ENCODE assay signal across 26 cellular contexts in genomic region chr10:49661291-49661856, GRCh38. TPM values are rescaled to one million over a fixed set of nuclear protein-coding genes. Genes with fewer than 3 reads are reported as not detected.
DNase-seq lines count a peak whose midpoint lies in the region; ATAC-seq and TF ChIP-seq lines count a peak whose summit lies in the region.
"Had no signal": no experiment of that assay in that cellular context is flagged by ENCODE, and none has a peak within 500 bp of the region (broad histone marks: within the 10 kb centered on the region; RNA-seq: fewer than 3 reads in every experiment).

No MANE protein-coding gene starts in this region.

- no peaks in the 10 kb centered on the region for H3F3A ChIP-seq in PC-3 (ENCODE audit: low read length, unreplicated experiment)

- ATAC-seq in PC-3: no peak
- ATAC-seq in foreskin keratinocyte: peak; percentile 49
- ATAC-seq: activated CD8-positive, alpha-beta memory T cell treated with anti-CD3 and anti-CD28 coated beads, Interleukin-2, amount 10 ng/mL, durations not matched to agents 7 days and 5 days; psoas muscle; stimulated activated naive CD8-positive, alpha-beta T cell treated with anti-CD3 and anti-CD28 coated beads, Interleukin-15, Interleukin-2, amounts not matched to agents 100 U/mL and 50 U/mL, for 24 hours had no signal

- no peak overlapping the region for H2AFZ ChIP-seq in PC-3 (ENCODE audit: low read length)

- intact Hi-C loops in PC-3 (cut with micrococcal nuclease): no loop called here

- no peaks in the 10 kb centered on the region for H3K4me1 ChIP-seq in PC-3 (ENCODE audit: insufficient read depth, low read length)
- peaks cover 10% of the 10 kb centered on the region for H3K4me1 ChIP-seq in foreskin keratinocyte
- H3K4me1 ChIP-seq: colonic mucosa, psoas muscle, thyroid gland had no signal

- no peaks in the 10 kb centered on the region for H4K20me1 ChIP-seq in PC-3 (ENCODE audit: low read length)

- TF ChIP-seq CTCF in GM10248 (IDR thresholded peaks at IDR 0.05; ENCODE audit: control extremely low read depth, extremely low read depth, low read depth, missing control alignments): no peak
- TF ChIP-seq CTCF in PC-3 (conservative IDR thresholded peaks at IDR 0.05; ENCODE audit: low read depth, low read length): no peak
- TF ChIP-seq CTCF in foreskin keratinocyte (conservative IDR thresholded peaks at IDR 0.05): no peak

- H3K79me2 ChIP-seq in PC-3 (ENCODE audit: low read length): no peaks in the 10 kb centered on the region

- BruUV-seq in PC-3 (replicated peaks; lab: Mats Ljungman, UMichigan): no TSS peak

- no peak overlapping the region for H3K4me3 ChIP-seq in PC-3 (ENCODE audit: low read length)
- H3K4me3 ChIP-seq: colonic mucosa, lung, psoas muscle, skin epidermis, thyroid gland had no signal

- H3K9me2 ChIP-seq in PC-3 (replicated peaks; ENCODE audit: low read length): no peaks in the 10 kb centered on the region

- POLR2A ChIA-PET in GM10248 (lab: Yijun Ruan, JAX): no interaction called here
- POLR2A ChIA-PET in PC-3 (lab: Charles Lee; ENCODE audit: unreplicated experiment): interaction anchor here (0.6 kb wide), 1 partner anchor 742 kb away, joined by 7 read pairs; no protein-coding TSS in a partner anchor

- H3K27ac ChIP-seq in PC-3 (ENCODE audit: low read length) (no peak overlapping the region), foreskin keratinocyte (no peak overlapping the region)
- H3K27ac ChIP-seq: brain microvascular endothelial cell, colonic mucosa, psoas muscle, skin epidermis, thyroid gland had no signal

- CTCF ChIA-PET in GM10248 (lab: Yijun Ruan, JAX): interaction anchor here (1.4 kb wide), 1 partner anchor 68 kb away, joined by 4 read pairs; no protein-coding TSS in a partner anchor
- CTCF ChIA-PET in PC-3 (lab: Charles Lee): no interaction called here

- H3K4me2 ChIP-seq in PC-3 (ENCODE audit: low read length): no peak overlapping the region

- H3K9ac ChIP-seq in PC-3 (ENCODE audit: low read length): no peak overlapping the region

- DNase-seq in GM10248 (ENCODE audit: extremely low spot score) (peak; percentile 3), HuH-7 (ENCODE audit: low spot score) (peak; percentile 14), PC-3 (peak; percentile 27), foreskin keratinocyte (peak in 1 of 2 donors; percentile 70), T1000 (lab: John Stamatoyannopoulos, UW) (no peak), activated T-cell treated with anti-CD3 and anti-CD28 coated beads for 4 hours (no peak)
- DNase-seq in stimulated activated CD4-positive, alpha-beta T cell treated with anti-CD3 and anti-CD28 coated beads, Interleukin-2, amount 100 ng/mL, for 48 hours: no peak
- DNase-seq: activated CD4-positive, alpha-beta T cell treated with anti-CD3 and anti-CD28 coated beads for 4 hours; activated CD8-positive, alpha-beta memory T cell treated with anti-CD3 and anti-CD28 coated beads, Interleukin-2, amount 10 ng/mL, durations not matched to agents 7 days and 5 days; activated effector memory CD4-positive, alpha-beta T cell treated with Interleukin-2 at 50 U/mL for 16 hours; brain microvascular endothelial cell; CD4-positive, CD25-positive, alpha-beta regulatory T cell; colonic mucosa; MM.1S; NCI-H187; NCI-H510A treated with DMSO at 0.1 percent for 48 hours; psoas muscle; SHP77 treated with DMSO at 0.1 percent for 48 hours; stimulated activated CD4-positive, alpha-beta T cell treated with anti-CD3 and anti-CD28 coated beads, Interleukin-4, amount 100 ng/mL, for 1 hour; stimulated activated naive CD8-positive, alpha-beta T cell treated with anti-CD3 and anti-CD28 coated beads, Interleukin-15, Interleukin-2, amounts not matched to agents 100 U/mL and 50 U/mL, for 24 hours; T-helper 1 cell; thyroid gland had no signal

- H3K27me3 ChIP-seq in PC-3 (ENCODE audit: low read length) (peaks cover 86% of the 10 kb centered on the region), foreskin keratinocyte (no peaks in the 10 kb centered on the region)
- H3K27me3 ChIP-seq: brain microvascular endothelial cell, colonic mucosa, thyroid gland had no signal

- H3K9me3 ChIP-seq in PC-3 (ENCODE audit: low read length): 0 out of 2 replicates have a peak, but pooled peaks cover 8% of the 10 kb centered on the region
- H3K9me3 ChIP-seq: colonic mucosa, thyroid gland had no signal

- H3K36me3 ChIP-seq in PC-3 (ENCODE audit: low read depth, low read length): no peaks in the 10 kb centered on the region
- H3K36me3 ChIP-seq: brain microvascular endothelial cell, colonic mucosa, thyroid gland had no signal

RNA-seq across cellular contexts. Expression of gene C10orf53, which starts 18.1 kb away (rescaled TPM):
- total RNA-seq in PC-3 (2014; rRNA removed) (not detected in 2 replicates), foreskin keratinocyte (not detected in 2 replicates)
- polyA plus RNA-seq in foreskin keratinocyte: not detected in 2 replicates
- total RNA-seq: activated CD8-positive, alpha-beta memory T cell treated with anti-CD3 and anti-CD28 coated beads, Interleukin-2, amount 10 ng/mL, durations not matched to agents 7 days and 5 days; CD4-positive, CD25-positive, alpha-beta regulatory T cell; colonic mucosa; psoas muscle; thyroid gland had no signal
- polyA plus RNA-seq: adipose tissue; CD4-positive, CD25-positive, alpha-beta regulatory T cell; keratinocyte; lung; psoas muscle had no signal

RNA-seq across cellular contexts. Expression of gene CHAT, which starts 47.5 kb away (rescaled TPM):
- not detected in 2 replicates for total RNA-seq in PC-3 (2014; rRNA removed)
- total RNA-seq in foreskin keratinocyte: not detected in 2 replicates
- polyA plus RNA-seq in foreskin keratinocyte: not detected in 2 replicates
- total RNA-seq: activated CD8-positive, alpha-beta memory T cell treated with anti-CD3 and anti-CD28 coated beads, Interleukin-2, amount 10 ng/mL, durations not matched to agents 7 days and 5 days; CD4-positive, CD25-positive, alpha-beta regulatory T cell; lung; psoas muscle; thyroid gland had no signal
- polyA plus RNA-seq: adipose tissue; CD4-positive, CD25-positive, alpha-beta regulatory T cell; keratinocyte; lung; psoas muscle had no signal

RNA-seq across cellular contexts. Expression of gene SLC18A3, which starts 51.3 kb away (rescaled TPM):
- not detected in 2 replicates for total RNA-seq in PC-3 (2014; rRNA removed)
- not detected in 2 replicates for total RNA-seq in foreskin keratinocyte
- polyA plus RNA-seq in foreskin keratinocyte: not detected in 2 replicates
- total RNA-seq: activated CD8-positive, alpha-beta memory T cell treated with anti-CD3 and anti-CD28 coated beads, Interleukin-2, amount 10 ng/mL, durations not matched to agents 7 days and 5 days; CD4-positive, CD25-positive, alpha-beta regulatory T cell; lung; psoas muscle; thyroid gland had no signal
- polyA plus RNA-seq: CD4-positive, CD25-positive, alpha-beta regulatory T cell; keratinocyte; lung; psoas muscle had no signal

Comparison
In these comparisons a context has a peak if more than half of its experiments do, and no peak if none do; other contexts are left out.
1. DNase-seq: peak in GM10248 (single experiment), HuH-7 (single experiment) and PC-3 (single experiment); none in T1000 (single experiment), activated T-cell treated with anti-CD3 and anti-CD28 coated beads for 4 hours (single experiment) and stimulated activated CD4-positive, alpha-beta T cell treated with anti-CD3 and anti-CD28 coated beads, Interleukin-2, amount 100 ng/mL, for 48 hours (0 of 2).